Comparison of ENCODE assay signal across 17 cellular contexts in genomic region chr21:38424333-38424732, GRCh38.
"Had no signal": no experiment of that assay in that cellular context is flagged by ENCODE, and none has a peak within 500 bp of the region (broad histone marks: within the 10 kb centered on the region; RNA-seq: fewer than 3 reads in every experiment).

No MANE protein-coding gene starts in this region.

- H3K27me3 Mint-ChIP-seq: activated naive CD8-positive, alpha-beta T cell treated with anti-CD3 and anti-CD28 coated beads, Interleukin-2, amount 10 ng/mL, durations not matched to agents 7 days and 5 days; naive B cell had no signal

- DNase-seq: activated CD4-positive, alpha-beta T cell treated with anti-CD3 and anti-CD28 coated beads, Interleukin-2, amount 10 ng/mL, durations not matched to agents 7 days and 5 days; activated CD4-positive, CD25-positive, alpha-beta regulatory T cell; activated gamma-delta T cell treated with Interleukin-2 at 50 U/mL for 16 hours; activated naive CD8-positive, alpha-beta T cell treated with anti-CD3 and anti-CD28 coated beads, Interleukin-2, amount 10 ng/mL, durations not matched to agents 7 days and 5 days; brain microvascular endothelial cell; dermis blood vessel endothelial cell; effector memory CD8-positive, alpha-beta T cell; heart right ventricle; left cardiac atrium; mammary epithelial cell; naive B cell; psoas muscle; spleen; stimulated activated naive CD8-positive, alpha-beta T cell treated with anti-CD3 and anti-CD28 coated beads, Interleukin-15, amount 100 ng/mL, for 72 hours; upper lobe of left lung had no signal

- H3K9me3 ChIP-seq: heart right ventricle, psoas muscle, spleen, upper lobe of left lung had no signal

- H3K36me3 Mint-ChIP-seq: activated naive CD8-positive, alpha-beta T cell treated with anti-CD3 and anti-CD28 coated beads, Interleukin-2, amount 10 ng/mL, durations not matched to agents 7 days and 5 days; naive B cell had no signal

- H3K4me3 Mint-ChIP-seq: activated CD4-positive, alpha-beta T cell treated with anti-CD3 and anti-CD28 coated beads, Interleukin-2, amount 10 ng/mL, durations not matched to agents 7 days and 5 days; activated naive CD8-positive, alpha-beta T cell treated with anti-CD3 and anti-CD28 coated beads, Interleukin-2, amount 10 ng/mL, durations not matched to agents 7 days and 5 days; effector memory CD8-positive, alpha-beta T cell; naive B cell; stimulated activated naive CD8-positive, alpha-beta T cell treated with anti-CD3 and anti-CD28 coated beads, Interleukin-15, amount 100 ng/mL, for 72 hours had no signal

- H3K4me3 ChIP-seq: heart right ventricle, psoas muscle, spleen, upper lobe of left lung had no signal

- H3K27me3 ChIP-seq: brain microvascular endothelial cell, heart right ventricle, spleen, upper lobe of left lung had no signal

- H3K9me3 Mint-ChIP-seq: activated CD4-positive, alpha-beta T cell treated with anti-CD3 and anti-CD28 coated beads, Interleukin-2, amount 10 ng/mL, durations not matched to agents 7 days and 5 days; activated naive CD8-positive, alpha-beta T cell treated with anti-CD3 and anti-CD28 coated beads, Interleukin-2, amount 10 ng/mL, durations not matched to agents 7 days and 5 days; stimulated activated naive CD8-positive, alpha-beta T cell treated with anti-CD3 and anti-CD28 coated beads, Interleukin-15, amount 100 ng/mL, for 72 hours had no signal

- H3K27ac Mint-ChIP-seq: activated CD4-positive, alpha-beta T cell treated with anti-CD3 and anti-CD28 coated beads, Interleukin-2, amount 10 ng/mL, durations not matched to agents 7 days and 5 days; activated naive CD8-positive, alpha-beta T cell treated with anti-CD3 and anti-CD28 coated beads, Interleukin-2, amount 10 ng/mL, durations not matched to agents 7 days and 5 days; effector memory CD8-positive, alpha-beta T cell; naive B cell; stimulated activated naive CD8-positive, alpha-beta T cell treated with anti-CD3 and anti-CD28 coated beads, Interleukin-15, amount 100 ng/mL, for 72 hours had no signal

- ATAC-seq: effector memory CD8-positive, alpha-beta T cell; left cardiac atrium; psoas muscle; sciatic nerve; stimulated activated naive CD8-positive, alpha-beta T cell treated with anti-CD3 and anti-CD28 coated beads, Interleukin-15, amount 100 ng/mL, for 72 hours had no signal

- H3K27ac ChIP-seq: brain microvascular endothelial cell, epithelial cell of prostate, heart right ventricle, psoas muscle, spleen, upper lobe of left lung had no signal

- H3K4me1 ChIP-seq: psoas muscle, upper lobe of left lung had no signal

- H3K4me1 Mint-ChIP-seq: activated CD4-positive, alpha-beta T cell treated with anti-CD3 and anti-CD28 coated beads, Interleukin-2, amount 10 ng/mL, durations not matched to agents 7 days and 5 days; activated naive CD8-positive, alpha-beta T cell treated with anti-CD3 and anti-CD28 coated beads, Interleukin-2, amount 10 ng/mL, durations not matched to agents 7 days and 5 days; naive B cell; stimulated activated naive CD8-positive, alpha-beta T cell treated with anti-CD3 and anti-CD28 coated beads, Interleukin-15, amount 100 ng/mL, for 72 hours had no signal

- H3K36me3 ChIP-seq: brain microvascular endothelial cell had no signal
